8 cellular contexts compared by ENCODE assay signal in genomic region chr11:10294289-10294953, GRCh38. TPM values are rescaled to one million over a fixed set of nuclear protein-coding genes. Genes with fewer than 3 reads are reported as not detected.
DNase-seq lines count a peak whose midpoint lies in the region; ATAC-seq and TF ChIP-seq lines count a peak whose summit lies in the region.

No MANE protein-coding gene starts in this region.

- H3K36me3 ChIP-seq in SJSA1, result peaks cover 25% of the 10 kb centered on the region
- peaks cover 14% of the 10 kb centered on the region for H3K36me3 ChIP-seq in mesodermal cell (ENCODE audit: control insufficient read depth, insufficient read depth, low read length)
- H3K36me3 ChIP-seq in urinary bladder (ENCODE audit: insufficient read depth), result no peaks in the 10 kb centered on the region

- H3K36me3 Mint-ChIP-seq in endothelial cell (ENCODE audit: low read depth, unreplicated experiment), result peaks cover 14% of the 10 kb centered on the region

- H3K4me3 Mint-ChIP-seq in endothelial cell (ENCODE audit: unreplicated experiment), result peak overlapping the region; percentile 96

- TF ChIP-seq CTCF in endothelial cell (IDR thresholded peaks at IDR 0.05; ENCODE audit: unreplicated experiment), result no peak

- H3K4me3 ChIP-seq in SJSA1, result peak overlapping the region; percentile 96
- peak overlapping the region; percentile 70 for H3K4me3 ChIP-seq in mesodermal cell (ENCODE audit: extremely low read depth, insufficient read depth, low read length, poor library complexity, severe bottlenecking)
- peak overlapping the region; percentile 93 for H3K4me3 ChIP-seq in urinary bladder (ENCODE audit: low read depth, low read length)

- WGBS in mesodermal cell (ENCODE audit: insufficient coverage in 2 of 2), 2 experiments, result 0 to 1% methylated on average over 35 to 37 of the region's 46 CpGs
- under 1% methylated on average over 46 of the region's 46 CpGs for WGBS in urinary bladder

- no peaks in the 10 kb centered on the region for H3K9me3 Mint-ChIP-seq in endothelial cell (ENCODE audit: unreplicated experiment)

- peaks cover 48% of the 10 kb centered on the region for H3K4me1 Mint-ChIP-seq in endothelial cell (ENCODE audit: unreplicated experiment)

- peaks cover 4% of the 10 kb centered on the region for H3K27me3 Mint-ChIP-seq in endothelial cell (ENCODE audit: unreplicated experiment)

- H3K9me3 ChIP-seq in SJSA1 (replicated peaks) (no peaks in the 10 kb centered on the region), mesodermal cell (ENCODE audit: control insufficient read depth, low read length) (no peaks in the 10 kb centered on the region)

- peaks cover 28% of the 10 kb centered on the region for H3K4me1 ChIP-seq in SJSA1 (replicated peaks)
- H3K4me1 ChIP-seq in mesodermal cell (ENCODE audit: control insufficient read depth, insufficient read depth, low read length, poor library complexity, severe bottlenecking), result peaks cover 17% of the 10 kb centered on the region
- no peaks in the 10 kb centered on the region for H3K4me1 ChIP-seq in urinary bladder (ENCODE audit: insufficient read depth)

- DNase-seq in activated T-cell treated with anti-CD3 and anti-CD28 coated beads, Interleukin-2, amount 50 U/mL, for 1 hour, result peak; percentile 23
- DNase-seq in activated T-cell treated with anti-CD3 and anti-CD28 coated beads for 4 hours, result no peak
- DNase-seq in SJSA1 (ENCODE audit: low read depth in 1 of 2, low spot score in 2 of 2), result peak; percentile 76 to 83
- peak; percentile 51 for DNase-seq in endothelial cell (ENCODE audit: low spot score)
- no peak for DNase-seq in HPDE6-E6E7 (ENCODE audit: extremely low spot score)

- no peaks in the 10 kb centered on the region for H3K27me3 ChIP-seq in SJSA1 (replicated peaks)

- peak overlapping the region; percentile 97 for H3K27ac Mint-ChIP-seq in endothelial cell (ENCODE audit: unreplicated experiment)

- no peak for ATAC-seq in GM19035 (IDR thresholded peaks at IDR 0.05; ENCODE audit: unreplicated experiment)

- peak overlapping the region; percentile 96 for H3K27ac ChIP-seq in SJSA1
- H3K27ac ChIP-seq in mesodermal cell (ENCODE audit: low read depth, low read length, severe bottlenecking), result peak overlapping the region; percentile 88
- peak overlapping the region; percentile 95 for H3K27ac ChIP-seq in urinary bladder (ENCODE audit: low read depth)

RNA-seq across cellular contexts. Expression of gene SBF2, which starts 0.4 kb away (rescaled TPM):
- total RNA-seq in SJSA1 (2014; rRNA removed; shearing (Covaris generic)), result 19.9 and 29.7 TPM in 2 replicates
- 40.8 TPM for total RNA-seq in endothelial cell (ENCODE audit: unreplicated experiment)
- polyA plus RNA-seq in mesodermal cell (2013, experiment 1 of 2), result 34.6 TPM
- polyA plus RNA-seq in mesodermal cell (2013, experiment 2 of 2), result 28.7 TPM
- total RNA-seq in urinary bladder, result 114 TPM
- polyA plus RNA-seq in urinary bladder, result 27.8 TPM

RNA-seq across cellular contexts. Expression of gene ADM, which starts 10.5 kb away (rescaled TPM):
- 6.2 and 9.2 TPM in 2 replicates for total RNA-seq in SJSA1 (2014; rRNA removed; shearing (Covaris generic))
- total RNA-seq in endothelial cell (ENCODE audit: unreplicated experiment) (78.3 TPM), urinary bladder (28.2 TPM)
- polyA plus RNA-seq in mesodermal cell (2013, experiment 1 of 2), result 7.7 TPM
- 7.3 TPM for polyA plus RNA-seq in mesodermal cell (2013, experiment 2 of 2)
- 47.2 TPM for polyA plus RNA-seq in urinary bladder

Comparison
In these comparisons a context has a peak if more than half of its experiments do, and no peak if none do; other contexts are left out.
1. DNase-seq: peak in activated T-cell treated with anti-CD3 and anti-CD28 coated beads, Interleukin-2, amount 50 U/mL, for 1 hour (single experiment), SJSA1 (2 of 2) and endothelial cell (single experiment); none in activated T-cell treated with anti-CD3 and anti-CD28 coated beads for 4 hours (single experiment) and HPDE6-E6E7 (single experiment).
2. Peak in every context shown above with its lines, with median percentiles within 50 percentile points of each other: H3K27ac ChIP-seq and H3K4me3 ChIP-seq.